Comparison of ENCODE assay signal across 14 cellular contexts in genomic region chr1:221031890-221032222, GRCh38.
"Had no signal": no experiment of that assay in that cellular context is flagged by ENCODE, and none has a peak within 500 bp of the region (broad histone marks: within the 10 kb centered on the region; RNA-seq: fewer than 3 reads in every experiment).

No MANE protein-coding gene starts in this region.

- H3K9me3 ChIP-seq: ascending aorta, left ventricle myocardium inferior had no signal

- DNase-seq: activated CD4-positive, CD25-positive, alpha-beta regulatory T cell treated with anti-CD3 and anti-CD28 coated beads, Interleukin-2, amount 50 U/mL, for 72 hours; activated naive CD4-positive, alpha-beta T cell treated with anti-CD3 and anti-CD28 coated beads for 36 hours; hippocampal formation; kidney; left ventricle myocardium inferior; mesenchymal stem cell; natural killer cell; occipital lobe; right cardiac atrium; stimulated activated naive CD8-positive, alpha-beta T cell treated with anti-CD3 and anti-CD28 coated beads, Interleukin-15, Interleukin-2, amounts not matched to agents 100 U/mL and 50 U/mL, for 24 hours; T1000; trophoblast cell had no signal

- H3K36me3 ChIP-seq: ascending aorta, left ventricle myocardium inferior had no signal

- H3K27me3 ChIP-seq: ascending aorta had no signal

- H3K4me3 ChIP-seq: ascending aorta, left ventricle myocardium inferior had no signal

- H3K27ac ChIP-seq: ascending aorta had no signal

- ATAC-seq: activated T-helper 17 cell treated with anti-CD3 and anti-CD28 coated beads, Interleukin-2, amount 50 U/mL, for 72 hours; stimulated activated naive CD8-positive, alpha-beta T cell treated with anti-CD3 and anti-CD28 coated beads, Interleukin-15, Interleukin-2, amounts not matched to agents 100 U/mL and 50 U/mL, for 24 hours had no signal
